Comparison of ENCODE assay signal across 27 cellular contexts in the genomic region with DNA sequence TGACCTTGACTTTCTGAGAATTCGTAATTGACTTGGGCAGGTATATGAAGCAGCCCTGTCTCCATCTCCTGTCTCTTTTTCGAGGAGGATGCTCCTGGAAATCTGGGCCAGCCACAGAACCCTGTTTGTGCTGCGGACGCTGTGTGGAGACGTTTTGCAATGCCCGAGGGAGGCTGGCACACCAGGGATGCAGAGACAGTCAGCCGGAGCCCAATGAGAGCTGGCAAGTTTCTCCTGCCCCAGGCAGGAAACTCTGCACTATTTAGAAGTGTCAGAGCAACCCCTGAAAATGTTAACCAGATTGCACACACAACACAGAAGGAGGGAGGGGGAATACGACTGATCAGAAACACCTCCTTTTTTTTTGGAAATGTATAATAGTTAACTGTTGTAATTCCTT.
"Had no signal": no experiment of that assay in that cellular context is flagged by ENCODE, and none has a peak within 500 bp of the region (broad histone marks: within the 10 kb centered on the region; RNA-seq: fewer than 3 reads in every experiment).

No MANE protein-coding gene starts in this region.

- H3K27ac ChIP-seq: epithelial cell of prostate, esophagus squamous epithelium, left lung, lower lobe of right lung, ovary, right lobe of liver, thoracic aorta, uterus had no signal

- H3K27ac Mint-ChIP-seq: activated B cell treated with CpG ODN at 0.5 μM for 24 hours; activated CD8-positive, alpha-beta T cell treated with anti-CD3 and anti-CD28 coated beads for 36 hours; activated T-helper 17 cell treated with anti-CD3 and anti-CD28 coated beads, Interleukin-2, amount 50 U/mL, for 72 hours; progenitor cell of endocrine pancreas; T-helper 2 cell treated with Interferon-gamma antibody and Interleukin-4, amounts not matched to agents 5 μg/mL and 100 μg/mL, for 36 hours; type B pancreatic cell had no signal

- H3K4me3 Mint-ChIP-seq: activated B cell treated with CpG ODN at 0.5 μM for 24 hours; activated CD8-positive, alpha-beta T cell treated with anti-CD3 and anti-CD28 coated beads for 36 hours; activated T-cell treated with anti-CD3 and anti-CD28 coated beads, Interleukin-2, amount 50 U/mL, for 4 hours; activated T-helper 17 cell treated with anti-CD3 and anti-CD28 coated beads, Interleukin-2, amount 50 U/mL, for 72 hours; T-helper 2 cell treated with Interferon-gamma antibody and Interleukin-4, amounts not matched to agents 5 μg/mL and 100 μg/mL, for 36 hours; type B pancreatic cell had no signal

- DNase-seq: activated B cell treated with CpG ODN at 0.5 μM for 24 hours; activated CD4-positive, alpha-beta T cell treated with anti-CD3 and anti-CD28 coated beads, Interleukin-2, amount 50 U/mL, for 1 hour; activated CD8-positive, alpha-beta T cell treated with anti-CD3 and anti-CD28 coated beads for 36 hours; activated gamma-delta T cell treated with Interleukin-2 at 50 U/mL for 16 hours; activated naive CD4-positive, alpha-beta T cell treated with anti-CD3 and anti-CD28 coated beads, Interleukin-2, amount 50 U/mL, for 16 hours; activated T-cell treated with anti-CD3 and anti-CD28 coated beads, Interleukin-2, amount 50 U/mL, for 4 hours; amniotic stem cell; central memory CD4-positive, alpha-beta T cell; dermis blood vessel endothelial cell; effector CD4-positive, alpha-beta T cell; esophagus squamous epithelium; left lung; lower lobe of right lung; mesendoderm; ovary; right lobe of liver; stimulated activated CD4-positive, alpha-beta T cell treated with anti-CD3 and anti-CD28 coated beads, Interleukin-2, amount 100 ng/mL, for 48 hours; stimulated activated naive CD8-positive, alpha-beta T cell treated with anti-CD3 and anti-CD28 coated beads, Interleukin-15, Interleukin-2, amounts not matched to agents 100 U/mL and 50 U/mL, for 24 hours; uterus had no signal

- H3K36me3 Mint-ChIP-seq: type B pancreatic cell had no signal

- H3K27me3 Mint-ChIP-seq: activated B cell treated with CpG ODN at 0.5 μM for 24 hours; activated CD8-positive, alpha-beta T cell treated with anti-CD3 and anti-CD28 coated beads for 36 hours; activated T-helper 17 cell treated with anti-CD3 and anti-CD28 coated beads, Interleukin-2, amount 50 U/mL, for 72 hours; type B pancreatic cell had no signal

- H3K9me3 ChIP-seq: esophagus squamous epithelium, left lung, lower lobe of right lung, ovary, thoracic aorta, uterus had no signal

- H3K9me3 Mint-ChIP-seq: activated B cell treated with CpG ODN at 0.5 μM for 24 hours; activated CD8-positive, alpha-beta T cell treated with anti-CD3 and anti-CD28 coated beads for 36 hours; activated T-cell treated with anti-CD3 and anti-CD28 coated beads, Interleukin-2, amount 50 U/mL, for 4 hours; T-helper 2 cell treated with Interferon-gamma antibody and Interleukin-4, amounts not matched to agents 5 μg/mL and 100 μg/mL, for 36 hours had no signal

- H3K4me3 ChIP-seq: esophagus squamous epithelium, left lung, lower lobe of right lung, ovary, right lobe of liver, thoracic aorta, uterus had no signal

- H3K27me3 ChIP-seq: esophagus squamous epithelium, left lung, ovary, right lobe of liver, uterus had no signal

- ATAC-seq: activated CD8-positive, alpha-beta T cell treated with anti-CD3 and anti-CD28 coated beads for 36 hours; activated T-cell treated with anti-CD3 and anti-CD28 coated beads, Interleukin-2, amount 50 U/mL, for 4 hours; activated T-helper 17 cell treated with anti-CD3 and anti-CD28 coated beads, Interleukin-2, amount 50 U/mL, for 72 hours; left lung; lower lobe of right lung; right lobe of liver; stimulated activated naive CD8-positive, alpha-beta T cell treated with anti-CD3 and anti-CD28 coated beads, Interleukin-15, Interleukin-2, amounts not matched to agents 100 U/mL and 50 U/mL, for 24 hours had no signal

- H3K4me1 ChIP-seq: esophagus squamous epithelium, left lung, lower lobe of right lung, right lobe of liver, uterus had no signal

- FAIRE-seq: colon, frontal cortex had no signal

- H3K36me3 ChIP-seq: esophagus squamous epithelium, left lung, lower lobe of right lung, ovary, right lobe of liver, thoracic aorta, uterus had no signal
